22 cellular contexts compared by ENCODE assay signal in genomic region chr5:139895046-139895445, GRCh38.
DNase-seq lines count a peak whose midpoint lies in the region; ATAC-seq and TF ChIP-seq lines count a peak whose summit lies in the region.
"Had no signal": no experiment of that assay in that cellular context is flagged by ENCODE, and none has a peak within 500 bp of the region (broad histone marks: within the 10 kb centered on the region; RNA-seq: fewer than 3 reads in every experiment).

No MANE protein-coding gene starts in this region.

- peak; percentile 42 for ATAC-seq in stimulated activated naive CD8-positive, alpha-beta T cell treated with anti-CD3 and anti-CD28 coated beads, Interleukin-15, amount 100 ng/mL, for 72 hours
- ATAC-seq in HG03432 (IDR thresholded peaks at IDR 0.05; ENCODE audit: unreplicated experiment): no peak
- ATAC-seq in GM23338: no peak
- ATAC-seq: CD8-positive, alpha-beta T cell; GM12878; HCT116 had no signal

- H3K9ac ChIP-seq in mammary epithelial cell (ENCODE audit: insufficient read depth, low read length): no peak overlapping the region
- H3K9ac ChIP-seq in neural progenitor cell: no peak overlapping the region
- H3K9ac ChIP-seq: BLaER1, GM23248 had no signal

- H3K9me3 ChIP-seq in breast epithelium (no peaks in the 10 kb centered on the region), mammary epithelial cell (replicated peaks; ENCODE audit: insufficient read depth, low read length) (no peaks in the 10 kb centered on the region), neural progenitor cell (ENCODE audit: low read depth) (no peaks in the 10 kb centered on the region)
- H3K9me3 ChIP-seq: BLaER1, Caco-2 had no signal

- H3K9me3 Mint-ChIP-seq in chondrocyte (ENCODE audit: low read depth): no peaks in the 10 kb centered on the region
- H3K9me3 Mint-ChIP-seq in neural progenitor cell: no peaks in the 10 kb centered on the region
- H3K9me3 Mint-ChIP-seq in stimulated activated naive CD8-positive, alpha-beta T cell treated with anti-CD3 and anti-CD28 coated beads, Interleukin-15, amount 100 ng/mL, for 72 hours: no peaks in the 10 kb centered on the region
- no peaks in the 10 kb centered on the region for H3K9me3 Mint-ChIP-seq in GM23338
- H3K9me3 Mint-ChIP-seq: CD4-positive, CD25-positive, alpha-beta regulatory T cell; CD8-positive, alpha-beta T cell; H9 had no signal

- no peak for TF ChIP-seq POLR2A in breast epithelium (IDR thresholded peaks at IDR 0.05)

- CTCF ChIA-PET in mammary epithelial cell (lab: Charles Lee; ENCODE audit: low non-redundant PET): no interaction called here

- H3K36me3 Mint-ChIP-seq in chondrocyte (ENCODE audit: low read depth) (no peaks in the 10 kb centered on the region), neural progenitor cell (no peaks in the 10 kb centered on the region), GM23338 (ENCODE audit: low read depth) (no peaks in the 10 kb centered on the region)
- H3K36me3 Mint-ChIP-seq: CD4-positive, CD25-positive, alpha-beta regulatory T cell; CD8-positive, alpha-beta T cell had no signal

- no peaks in the 10 kb centered on the region for H4K20me1 ChIP-seq in mammary epithelial cell (ENCODE audit: insufficient read depth, low read length)
- no peaks in the 10 kb centered on the region for H4K20me1 ChIP-seq in neural progenitor cell (ENCODE audit: low read depth)
- H4K20me1 ChIP-seq in GM23338 (replicated peaks; ENCODE audit: insufficient read depth): no peaks in the 10 kb centered on the region
- H4K20me1 ChIP-seq: BLaER1 had no signal

- H3K79me2 ChIP-seq in mammary epithelial cell (ENCODE audit: insufficient read depth, low read length): no peaks in the 10 kb centered on the region
- H3K79me2 ChIP-seq in neural progenitor cell (ENCODE audit: low read depth): no peaks in the 10 kb centered on the region
- no peaks in the 10 kb centered on the region for H3K79me2 ChIP-seq in GM23338 (replicated peaks; ENCODE audit: insufficient read depth)

- H3K4me3 ChIP-seq in breast epithelium (no peak overlapping the region), mammary epithelial cell (replicated peaks in 1 of 3; ENCODE audit: insufficient read depth in 1 of 3, low read depth in 2 of 3, low read length in 3 of 3) (no peak overlapping the region), neural progenitor cell (no peak overlapping the region), GM23338 (no peak overlapping the region)
- H3K4me3 ChIP-seq: BLaER1, GM12878, GM23248 had no signal

- H3K4me3 Mint-ChIP-seq in chondrocyte (ENCODE audit: unreplicated experiment) (no peak overlapping the region), neural progenitor cell (peak overlapping the region; percentile 37), GM23338 (no peak overlapping the region)
- H3K4me3 Mint-ChIP-seq in stimulated activated naive CD8-positive, alpha-beta T cell treated with anti-CD3 and anti-CD28 coated beads, Interleukin-15, amount 100 ng/mL, for 72 hours: no peak overlapping the region
- H3K4me3 Mint-ChIP-seq: B cell; CD4-positive, CD25-positive, alpha-beta regulatory T cell; CD8-positive, alpha-beta T cell; H9 had no signal

- H3K4me1 ChIP-seq in breast epithelium (peaks cover 0 to 4% of the 10 kb centered on the region in 2 donors), mammary epithelial cell (ENCODE audit: insufficient read depth, low read length) (no peaks in the 10 kb centered on the region), neural progenitor cell (no peaks in the 10 kb centered on the region), GM23338 (ENCODE audit: insufficient read depth) (no peaks in the 10 kb centered on the region)
- H3K4me1 ChIP-seq: BLaER1, Caco-2 had no signal

- WGBS in mammary epithelial cell (ENCODE audit: low coverage, missing lambda C conversion rate): 83% methylated on average over 5 of the region's 5 CpGs

- intact Hi-C loops in breast epithelium (cut with DNase I; ENCODE audit: low total_unique reads) (no loop called here), mammary epithelial cell (cut with micrococcal nuclease) (no loop called here)

- H3K27me3 ChIP-seq in breast epithelium (no peaks in the 10 kb centered on the region), mammary epithelial cell (ENCODE audit: insufficient read depth, low read length) (no peaks in the 10 kb centered on the region), neural progenitor cell (peaks cover 37% of the 10 kb centered on the region), GM23338 (ENCODE audit: insufficient read depth) (peaks cover 16% of the 10 kb centered on the region)

- DNase-seq in breast epithelium (ENCODE audit: low spot score in 2 of 2) (no peak), mammary epithelial cell (no peak), chondrocyte (ENCODE audit: low spot score) (peak; percentile 62), neural progenitor cell (ENCODE audit: low spot score) (no peak), amniotic stem cell (lab: John Stamatoyannopoulos, UW) (no peak), GM23338 (ENCODE audit: low spot score) (no peak)
- no peak for DNase-seq in stimulated activated naive CD8-positive, alpha-beta T cell treated with anti-CD3 and anti-CD28 coated beads, Interleukin-15, amount 100 ng/mL, for 72 hours
- DNase-seq: Caco-2; CD4-positive, CD25-positive, alpha-beta regulatory T cell; CD8-positive, alpha-beta T cell; DMS153; EL; GDM1; GM23248; H9 had no signal

- in situ Hi-C loops in mammary epithelial cell (cut with MboI; ENCODE audit: low sequenced_read_pairs in 2 of 2): no loop called here

- no peaks in the 10 kb centered on the region for H3K9me2 ChIP-seq in GM23338 (ENCODE audit: insufficient read depth)

- dilution Hi-C loops in mammary epithelial cell (cut with HindIII; ENCODE audit: low sequenced_read_pairs): no loop called here

- H3K4me1 Mint-ChIP-seq in chondrocyte (ENCODE audit: low read depth): no peaks in the 10 kb centered on the region
- H3K4me1 Mint-ChIP-seq in neural progenitor cell: no peaks in the 10 kb centered on the region
- H3K4me1 Mint-ChIP-seq in stimulated activated naive CD8-positive, alpha-beta T cell treated with anti-CD3 and anti-CD28 coated beads, Interleukin-15, amount 100 ng/mL, for 72 hours: no peaks in the 10 kb centered on the region
- H3K4me1 Mint-ChIP-seq in GM23338: no peaks in the 10 kb centered on the region
- H3K4me1 Mint-ChIP-seq: B cell; CD4-positive, CD25-positive, alpha-beta regulatory T cell; H9 had no signal

- no TSS peak for BruUV-seq in mammary epithelial cell (replicated peaks; lab: Mats Ljungman, UMichigan)

- no peak for TF ChIP-seq CTCF in breast epithelium (IDR thresholded peaks at IDR 0.05)
- TF ChIP-seq CTCF in mammary epithelial cell (conservative IDR thresholded peaks at IDR 0.05 in 1 of 2, IDR thresholded peaks at IDR 0.05 in 1 of 2; ENCODE audit: extremely low read depth in 1 of 2, insufficient read depth in 1 of 2, low read depth in 1 of 2, low read length in 2 of 2): no peak
- TF ChIP-seq CTCF in chondrocyte (IDR thresholded peaks at IDR 0.05): no peak
- TF ChIP-seq CTCF in neural progenitor cell (IDR thresholded peaks at IDR 0.05): no peak
- TF ChIP-seq CTCF in GM23338 (conservative IDR thresholded peaks at IDR 0.05; ENCODE audit: low read depth in 2 of 2): no peak

- H3K4me2 ChIP-seq in mammary epithelial cell (ENCODE audit: insufficient read depth, low read depth, low read length): no peak overlapping the region
- H3K4me2 ChIP-seq in neural progenitor cell: no peak overlapping the region
- no peak overlapping the region for H3K4me2 ChIP-seq in GM23338
- H3K4me2 ChIP-seq: BLaER1 had no signal

- H2AFZ ChIP-seq in mammary epithelial cell (ENCODE audit: low read depth, low read length): no peak overlapping the region
- H2AFZ ChIP-seq in neural progenitor cell (replicated peaks): no peak overlapping the region
- H2AFZ ChIP-seq in GM23338: no peak overlapping the region
- H2AFZ ChIP-seq: GM23248 had no signal

- H3K36me3 ChIP-seq in breast epithelium (no peaks in the 10 kb centered on the region), mammary epithelial cell (ENCODE audit: insufficient read depth, low read length) (no peaks in the 10 kb centered on the region), neural progenitor cell (no peaks in the 10 kb centered on the region), GM23338 (ENCODE audit: insufficient read depth) (no peaks in the 10 kb centered on the region)
- H3K36me3 ChIP-seq: BLaER1 had no signal

- H3F3A ChIP-seq in neural progenitor cell (ENCODE audit: low read depth) (no peaks in the 10 kb centered on the region), GM23338 (replicated peaks; ENCODE audit: low read depth) (no peaks in the 10 kb centered on the region)

- no peak overlapping the region for H3K27ac Mint-ChIP-seq in chondrocyte (ENCODE audit: unreplicated experiment)
- no peak overlapping the region for H3K27ac Mint-ChIP-seq in neural progenitor cell
- H3K27ac Mint-ChIP-seq in stimulated activated naive CD8-positive, alpha-beta T cell treated with anti-CD3 and anti-CD28 coated beads, Interleukin-15, amount 100 ng/mL, for 72 hours: no peak overlapping the region
- no peak overlapping the region for H3K27ac Mint-ChIP-seq in GM23338
- H3K27ac Mint-ChIP-seq: B cell; CD4-positive, CD25-positive, alpha-beta regulatory T cell; CD8-positive, alpha-beta T cell; H9 had no signal

- H3K27ac ChIP-seq in breast epithelium (peak overlapping the region; percentile 34 to 36), mammary epithelial cell (ENCODE audit: insufficient read depth, low read depth, low read length) (no peak overlapping the region), neural progenitor cell (no peak overlapping the region), GM23338 (ENCODE audit: low read depth) (no peak overlapping the region)
- H3K27ac ChIP-seq: 22Rv1, BLaER1, C4-2B, GM23248 had no signal

- H3K27me3 Mint-ChIP-seq in chondrocyte (ENCODE audit: low read depth) (peaks cover 62% of the 10 kb centered on the region), neural progenitor cell (ENCODE audit: insufficient read depth, low read depth) (peaks cover 7% of the 10 kb centered on the region), GM23338 (ENCODE audit: insufficient read depth, low read depth, poor library complexity) (peaks cover 18% of the 10 kb centered on the region)
- H3K27me3 Mint-ChIP-seq in stimulated activated naive CD8-positive, alpha-beta T cell treated with anti-CD3 and anti-CD28 coated beads, Interleukin-15, amount 100 ng/mL, for 72 hours: peaks cover 37% of the 10 kb centered on the region

TF ChIP-seq in GM23338, 12 proteins besides CTCF, POLR2A, EP300 and RAD21 (continues in another document):
- no peak for TF ChIP-seq JUNB (IDR thresholded peaks at IDR 0.05; ENCODE audit: unreplicated experiment)

Comparison
In these comparisons a context has a peak if more than half of its experiments do, and no peak if none do; other contexts are left out.
1. H3K27ac ChIP-seq: peak in breast epithelium (2 of 2); none in mammary epithelial cell (single experiment), neural progenitor cell (single experiment) and GM23338 (single experiment).